ENCODE assay signal across 8 cellular contexts in the genomic region with DNA sequence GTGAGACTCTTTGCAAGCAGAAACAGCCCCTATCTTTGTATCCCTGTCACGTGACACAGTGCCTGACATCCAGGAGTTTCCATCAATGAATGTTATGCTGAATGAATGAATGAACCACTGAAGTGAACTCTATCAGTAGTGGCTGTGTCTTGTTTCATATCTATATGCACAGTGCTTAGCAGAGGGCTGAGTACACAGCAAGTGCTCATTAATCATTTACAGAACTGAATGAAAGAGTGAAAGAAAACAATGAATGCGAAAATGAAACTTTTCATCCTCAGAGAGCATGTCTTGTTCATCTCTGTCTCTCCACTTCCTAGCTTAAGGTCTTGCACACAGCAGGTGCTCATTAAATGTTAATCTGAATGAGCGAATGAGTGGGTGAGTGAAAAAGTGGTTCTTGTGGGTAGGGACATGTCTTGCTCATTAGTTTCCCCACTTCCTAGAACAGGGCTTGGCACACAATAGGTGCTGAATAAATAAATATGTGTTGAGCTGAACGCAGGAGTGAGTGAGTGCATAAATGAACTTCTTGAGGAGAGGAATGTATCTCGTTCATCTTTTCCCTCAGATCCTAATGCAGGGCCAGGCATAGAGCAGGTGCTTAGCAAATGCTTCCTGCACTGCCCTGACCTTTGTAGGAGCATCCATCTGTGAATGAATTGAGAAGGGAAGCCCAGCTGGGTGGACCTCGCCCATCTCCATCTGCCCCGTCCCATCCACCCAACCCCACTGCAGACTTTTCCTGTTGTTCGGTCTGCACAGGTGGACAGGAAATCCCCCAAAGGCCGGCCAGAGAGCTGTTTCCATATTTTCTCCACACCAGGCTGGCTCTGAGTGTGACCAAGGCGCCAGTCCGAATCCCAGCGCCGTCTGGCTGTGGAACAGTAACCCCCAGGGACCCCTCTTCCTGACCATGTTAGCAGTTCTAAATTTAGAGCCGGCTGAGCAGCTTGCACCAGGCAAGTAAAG.
DNase-seq lines count a peak whose midpoint lies in the region; ATAC-seq lines count a peak whose summit lies in the region.

No MANE protein-coding gene starts in this region.

- DNase-seq in activated T-cell treated with anti-CD3 and anti-CD28 coated beads, Interleukin-2, amount 50 U/mL, for 24 hours = no peak
- DNase-seq in activated T-cell treated with anti-CD3 and anti-CD28 coated beads for 4 hours (no peak), cerebellum (ENCODE audit: low spot score) (peak; percentile 7), COLO829 (ENCODE audit: low spot score) (no peak), NCI-H2081 treated with DMSO at 0.1 percent for 48 hours (lab: John Stamatoyannopoulos, UW) (no peak), CD1c-positive myeloid dendritic cell (ENCODE audit: extremely low spot score) (no peak)
- peak in 1 of 2 donors; percentile 66 for DNase-seq in stimulated activated effector memory CD8-positive, alpha-beta T cell treated with anti-CD3 and anti-CD28 coated beads, Interleukin-12 subunit alpha, Interleukin-12 subunit beta, amount 100 ng/mL, for 72 hours (ENCODE audit: low spot score in 2 of 2)

- no peaks in the 10 kb centered on the region for H3K27me3 Mint-ChIP-seq in activated T-cell treated with anti-CD3 and anti-CD28 coated beads, Interleukin-2, amount 50 U/mL, for 24 hours

- peak overlapping the region; percentile 88 for H3K27ac Mint-ChIP-seq in activated T-cell treated with anti-CD3 and anti-CD28 coated beads, Interleukin-2, amount 50 U/mL, for 24 hours
- peak overlapping the region; percentile 6 for H3K27ac Mint-ChIP-seq in stimulated activated effector memory CD8-positive, alpha-beta T cell treated with anti-CD3 and anti-CD28 coated beads, Interleukin-12 subunit alpha, Interleukin-12 subunit beta, amount 100 ng/mL, for 72 hours

- peaks cover 3% of the 10 kb centered on the region for H3K36me3 Mint-ChIP-seq in activated T-cell treated with anti-CD3 and anti-CD28 coated beads, Interleukin-2, amount 50 U/mL, for 24 hours (ENCODE audit: low read depth)
- H3K36me3 Mint-ChIP-seq in stimulated activated effector memory CD8-positive, alpha-beta T cell treated with anti-CD3 and anti-CD28 coated beads, Interleukin-12 subunit alpha, Interleukin-12 subunit beta, amount 100 ng/mL, for 72 hours = no peaks in the 10 kb centered on the region

- peak; percentile 76 for ATAC-seq in HG03196 (IDR thresholded peaks at IDR 0.05; ENCODE audit: unreplicated experiment)
- ATAC-seq in stimulated activated effector memory CD8-positive, alpha-beta T cell treated with anti-CD3 and anti-CD28 coated beads, Interleukin-12 subunit alpha, Interleukin-12 subunit beta, amount 100 ng/mL, for 72 hours = peak; percentile 96

- peak overlapping the region; percentile 20 for H3K4me3 Mint-ChIP-seq in activated T-cell treated with anti-CD3 and anti-CD28 coated beads, Interleukin-2, amount 50 U/mL, for 24 hours
- peak overlapping the region; percentile 4 for H3K4me3 Mint-ChIP-seq in stimulated activated effector memory CD8-positive, alpha-beta T cell treated with anti-CD3 and anti-CD28 coated beads, Interleukin-12 subunit alpha, Interleukin-12 subunit beta, amount 100 ng/mL, for 72 hours

- no peaks in the 10 kb centered on the region for H3K9me3 Mint-ChIP-seq in activated T-cell treated with anti-CD3 and anti-CD28 coated beads, Interleukin-2, amount 50 U/mL, for 24 hours
- no peaks in the 10 kb centered on the region for H3K9me3 Mint-ChIP-seq in stimulated activated effector memory CD8-positive, alpha-beta T cell treated with anti-CD3 and anti-CD28 coated beads, Interleukin-12 subunit alpha, Interleukin-12 subunit beta, amount 100 ng/mL, for 72 hours

- H3K4me1 Mint-ChIP-seq in activated T-cell treated with anti-CD3 and anti-CD28 coated beads, Interleukin-2, amount 50 U/mL, for 24 hours (ENCODE audit: low read depth) = peaks cover 62% of the 10 kb centered on the region
- H3K4me1 Mint-ChIP-seq in stimulated activated effector memory CD8-positive, alpha-beta T cell treated with anti-CD3 and anti-CD28 coated beads, Interleukin-12 subunit alpha, Interleukin-12 subunit beta, amount 100 ng/mL, for 72 hours = peaks cover 41% of the 10 kb centered on the region
